16 cellular contexts compared by ENCODE assay signal in the genomic region with DNA sequence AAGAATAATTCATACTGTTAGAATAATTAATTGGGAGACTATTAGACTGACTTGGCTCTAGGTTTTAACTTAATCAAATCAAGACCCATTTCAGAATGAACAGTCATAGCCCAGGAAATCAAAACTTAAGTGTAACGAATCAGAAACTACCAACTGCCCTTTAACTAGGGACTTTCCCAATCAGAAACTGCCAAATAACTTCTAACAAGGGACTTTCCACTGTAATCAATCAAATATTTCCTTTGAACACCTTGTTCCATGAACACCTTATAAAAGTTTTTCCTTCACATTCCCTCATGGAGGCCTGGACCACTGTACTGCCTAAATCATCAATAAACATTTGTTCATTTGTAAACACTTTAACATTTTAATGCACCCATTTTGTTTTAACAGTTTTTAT.
DNase-seq lines count a peak whose midpoint lies in the region; ATAC-seq, FAIRE-seq and TF ChIP-seq lines count a peak whose summit lies in the region.
"Had no signal": no experiment of that assay in that cellular context is flagged by ENCODE, and none has a peak within 500 bp of the region (broad histone marks: within the 10 kb centered on the region; RNA-seq: fewer than 3 reads in every experiment).

No MANE protein-coding gene starts in this region.

- ATAC-seq in HG03378 (IDR thresholded peaks at IDR 0.05; ENCODE audit: unreplicated experiment) (peak; percentile 46), pancreas (peak in 3 of 4 donors; percentile 34 to 70 (median 41))
- ATAC-seq: A549; CD8-positive, alpha-beta T cell had no signal

- H3K27me3 ChIP-seq in pancreas (no peaks in the 10 kb centered on the region), adrenal gland (no peaks in the 10 kb centered on the region)

- H3K9me3 ChIP-seq in pancreas (no peaks in the 10 kb centered on the region), adrenal gland (replicated peaks in 1 of 3) (peaks cover 0 to 6% (median 0%) of the 10 kb centered on the region in 3 donors)
- H3K9me3 ChIP-seq: A549 had no signal

- no peak overlapping the region for H3K4me3 ChIP-seq in GM12865 (ENCODE audit: low read depth, low read length)
- H3K4me3 ChIP-seq in pancreas = no peak overlapping the region
- H3K4me3 ChIP-seq in adrenal gland = no peak overlapping the region
- H3K4me3 ChIP-seq: A549, GM23248 had no signal

- 39 to 57% methylated on average over 1 of the region's 1 CpG for WGBS in pancreas, 2 donors
- 29 to 70% (median 50%) methylated on average over 1 of the region's 1 CpG for WGBS in adrenal gland, 4 donors

- H3K36me3 ChIP-seq in pancreas = no peaks in the 10 kb centered on the region
- no peaks in the 10 kb centered on the region for H3K36me3 ChIP-seq in adrenal gland (replicated peaks in 1 of 2)

- no peak for TF ChIP-seq POLR2A in adrenal gland (IDR thresholded peaks at IDR 0.05)

- intact Hi-C loops in pancreas (cut with DNase I) (no loop called here), adrenal gland (cut with DNase I) (no loop called here)

- H3K4me1 ChIP-seq in pancreas (peaks cover 0 to 3% (median 0%) of the 10 kb centered on the region in 3 donors), adrenal gland (replicated peaks in 1 of 2) (no peaks in the 10 kb centered on the region)
- H3K4me1 ChIP-seq: A549 had no signal

- no peak for TF ChIP-seq CTCF in GM12865 (IDR thresholded peaks at IDR 0.05; ENCODE audit: insufficient read depth, low read depth, low read length, missing control alignments)
- TF ChIP-seq CTCF in pancreas (IDR thresholded peaks at IDR 0.05) = no peak
- no peak for TF ChIP-seq CTCF in adrenal gland (IDR thresholded peaks at IDR 0.05)

- H3K27ac ChIP-seq in pancreas = no peak overlapping the region
- H3K27ac ChIP-seq in adrenal gland = no peak overlapping the region
- H3K27ac ChIP-seq: A549, GM23248, HL-60 had no signal

- peak; percentile 36 for DNase-seq in GM12865 (ENCODE audit: low read depth)
- DNase-seq in NAMALWA (ENCODE audit: low spot score) = peak; percentile 15
- DNase-seq in pancreas = no peak
- no peak for DNase-seq in ecto neural progenitor cell (ENCODE audit: low spot score)
- DNase-seq in adrenal gland = no peak
- DNase-seq in cerebellar cortex (ENCODE audit: low spot score) = no peak
- DNase-seq: CD8-positive, alpha-beta T cell; COR-L47; DND-41; GF-D8; GM23248 had no signal

- FAIRE-seq in pancreas (lab: Jason Lieb, UNC) = no peak
- FAIRE-seq: A549, GM18507, H54 had no signal

Comparison
In these comparisons a context has a peak if more than half of its experiments do, and no peak if none do; other contexts are left out.
1. DNase-seq: peak in GM12865 (single experiment) and NAMALWA (single experiment); none in pancreas (0 of 6), ecto neural progenitor cell (single experiment), adrenal gland (0 of 7) and cerebellar cortex (single experiment).